In the genomic region with DNA sequence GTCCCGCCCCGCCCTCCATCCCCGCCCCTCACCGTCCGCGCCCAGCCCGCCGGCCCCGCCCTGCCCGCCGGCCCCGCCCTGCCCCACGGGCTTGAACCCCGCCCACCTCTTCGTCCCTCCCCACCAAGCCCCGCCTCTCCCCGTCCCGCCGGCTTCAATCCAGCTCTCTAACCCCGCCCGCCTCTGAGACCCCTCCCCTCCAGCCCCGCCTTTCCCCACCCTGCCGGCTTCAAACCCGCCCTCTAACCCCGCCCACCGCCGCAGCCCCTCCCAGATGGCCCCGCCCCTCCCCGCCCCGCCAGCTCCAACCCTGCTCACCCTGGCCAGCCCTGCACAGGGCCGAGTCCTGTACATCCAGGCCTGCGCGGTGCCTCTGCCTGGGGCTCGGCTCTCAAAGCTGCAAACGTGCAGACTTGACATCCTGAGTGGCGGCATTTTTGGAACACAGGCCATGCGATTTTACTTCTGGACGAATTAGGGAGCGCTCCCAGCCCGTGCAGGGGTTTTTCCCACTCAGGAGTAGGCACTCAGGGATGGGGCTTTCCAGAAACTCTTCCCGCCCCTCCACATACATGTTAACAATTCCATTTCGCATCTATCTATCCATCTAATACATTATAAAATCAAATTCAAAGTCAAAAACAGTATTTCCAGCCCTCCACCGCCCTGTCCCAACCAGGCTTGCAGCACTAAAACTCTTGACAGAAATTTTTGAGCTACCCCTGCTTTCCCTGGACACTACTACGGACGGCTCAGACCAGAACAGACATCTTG, we compare ENCODE assay signal across 8 cellular contexts. TPM values are rescaled to one million over a fixed set of nuclear protein-coding genes. Genes with fewer than 3 reads are reported as not detected.
DNase-seq lines count a peak whose midpoint lies in the region; ATAC-seq and TF ChIP-seq lines count a peak whose summit lies in the region.

No MANE protein-coding gene starts in this region.

- intact Hi-C loops in activated CD4-positive, alpha-beta T cell treated with anti-CD3 and anti-CD28 coated beads, Interleukin-2, amount 10 ng/mL, durations not matched to agents 24 days and 14 days (cut with micrococcal nuclease) = loop anchor here (1.0 to 5.0 kb wide), 6 partner anchors 19 to 290 kb away; a partner anchor contains a TSS

- H3K9me3 Mint-ChIP-seq in activated CD4-positive, alpha-beta T cell treated with anti-CD3 and anti-CD28 coated beads, Interleukin-2, amount 10 ng/mL, durations not matched to agents 24 days and 14 days = no peaks in the 10 kb centered on the region

- peak overlapping the region; percentile 90 for H3K27ac Mint-ChIP-seq in activated CD4-positive, alpha-beta T cell treated with anti-CD3 and anti-CD28 coated beads, Interleukin-2, amount 10 ng/mL, durations not matched to agents 24 days and 14 days

- peak; percentile 99 for DNase-seq in AG08396 (ENCODE audit: low spot score)
- DNase-seq in NCI-H446 treated with DMSO at 0.1 percent for 48 hours (lab: John Stamatoyannopoulos, UW) = peak; percentile 72
- DNase-seq in activated CD4-positive, alpha-beta T cell treated with anti-CD3 and anti-CD28 coated beads, Interleukin-2, amount 10 ng/mL, durations not matched to agents 24 days and 14 days = peak; percentile 95
- DNase-seq in choroid plexus epithelial cell (ENCODE audit: low read depth) = peak; percentile 98
- DNase-seq in left kidney (ENCODE audit: low read depth, low spot score) = peak; percentile 97
- DNase-seq in stimulated activated CD4-positive, alpha-beta T cell treated with anti-CD3 and anti-CD28 coated beads, Interleukin-1b, Interleukin-23, amount 100 ng/mL, for 48 hours = peak; percentile 98

- H3K4me1 Mint-ChIP-seq in activated CD4-positive, alpha-beta T cell treated with anti-CD3 and anti-CD28 coated beads, Interleukin-2, amount 10 ng/mL, durations not matched to agents 24 days and 14 days = peaks cover 46% of the 10 kb centered on the region

- peaks cover 4% of the 10 kb centered on the region for H3K36me3 Mint-ChIP-seq in activated CD4-positive, alpha-beta T cell treated with anti-CD3 and anti-CD28 coated beads, Interleukin-2, amount 10 ng/mL, durations not matched to agents 24 days and 14 days (ENCODE audit: low read depth)

- no peak for TF ChIP-seq CTCF in choroid plexus epithelial cell (conservative IDR thresholded peaks at IDR 0.05; ENCODE audit: low read depth, low read length)

- no peaks in the 10 kb centered on the region for H3K27me3 Mint-ChIP-seq in activated CD4-positive, alpha-beta T cell treated with anti-CD3 and anti-CD28 coated beads, Interleukin-2, amount 10 ng/mL, durations not matched to agents 24 days and 14 days

- H3K4me3 ChIP-seq in choroid plexus epithelial cell (ENCODE audit: low read depth, low read length) = peak overlapping the region; percentile 21

- ATAC-seq in GM19025 (IDR thresholded peaks at IDR 0.05; ENCODE audit: low read depth, unreplicated experiment) (peak; percentile 31), HG03196 (IDR thresholded peaks at IDR 0.05; ENCODE audit: unreplicated experiment) (peak; percentile 38)

- H3K4me3 Mint-ChIP-seq in activated CD4-positive, alpha-beta T cell treated with anti-CD3 and anti-CD28 coated beads, Interleukin-2, amount 10 ng/mL, durations not matched to agents 24 days and 14 days = peak overlapping the region; percentile 81

RNA-seq across cellular contexts. Expression of a gene that starts 0.5 kb away (rescaled TPM):
- 13.7 and 14.1 TPM in 2 replicates for total RNA-seq in activated CD4-positive, alpha-beta T cell treated with anti-CD3 and anti-CD28 coated beads, Interleukin-2, amount 10 ng/mL, durations not matched to agents 24 days and 14 days

Comparison
In these comparisons a context has a peak if more than half of its experiments do, and no peak if none do; other contexts are left out.
1. Peak in every context shown above with its lines: DNase-seq, ATAC-seq and H3K4me3 ChIP-seq.